In genomic region chr14:44961151-44961729, GRCh38 we compare ENCODE assay signal across 8 cellular contexts. TPM values are rescaled to one million over a fixed set of nuclear protein-coding genes. Genes with fewer than 3 reads are reported as not detected.
DNase-seq lines count a peak whose midpoint lies in the region; ATAC-seq and TF ChIP-seq lines count a peak whose summit lies in the region.

No MANE protein-coding gene starts in this region.

- H3K27me3 ChIP-seq in lower lobe of right lung (ENCODE audit: low read depth), result no peaks in the 10 kb centered on the region

- peak; percentile 13 for DNase-seq in A172 (ENCODE audit: low spot score)
- DNase-seq in NCI-H2171 (lab: John Stamatoyannopoulos, UW), result peak; percentile 80
- peak; percentile 60 for DNase-seq in activated CD4-positive, alpha-beta T cell treated with anti-CD3 and anti-CD28 coated beads, Interleukin-2, amount 50 U/mL, for 1 hour
- peak; percentile 60 for DNase-seq in ecto neural progenitor cell (ENCODE audit: low spot score)
- peak; percentile 76 for DNase-seq in lower lobe of right lung
- DNase-seq in stimulated activated CD8-positive, alpha-beta memory T cell treated with anti-CD3 and anti-CD28 coated beads, Interleukin-12 subunit alpha, Interleukin-12 subunit beta, amount 100 ng/mL, for 1 hour (ENCODE audit: low read depth), result peak; percentile 34

- peak overlapping the region; percentile 95 for H3K27ac ChIP-seq in lower lobe of right lung

- peaks cover 70% of the 10 kb centered on the region for H3K4me1 ChIP-seq in lower lobe of right lung

- no peaks in the 10 kb centered on the region for H3K36me3 ChIP-seq in lower lobe of right lung

- no peak for TF ChIP-seq POLR2A in GM18505 (IDR thresholded peaks at IDR 0.05; ENCODE audit: borderline replicate concordance, extremely low read depth, insufficient read depth, insufficient read length)

- intact Hi-C loops in lower lobe of right lung (cut with DNase I), result no loop called here

- peak; percentile 25 for ATAC-seq in GM18505 (IDR thresholded peaks at IDR 0.05; ENCODE audit: unreplicated experiment)
- ATAC-seq in HG02981 (IDR thresholded peaks at IDR 0.05; ENCODE audit: unreplicated experiment), result peak; percentile 17
- peak; percentile 74 to 77 for ATAC-seq in lower lobe of right lung

- TF ChIP-seq CTCF in lower lobe of right lung (IDR thresholded peaks at IDR 0.05), result no peak

- peak overlapping the region; percentile 91 for H3K4me3 ChIP-seq in lower lobe of right lung

- no peaks in the 10 kb centered on the region for H3K9me3 ChIP-seq in lower lobe of right lung

RNA-seq across cellular contexts. Expression of gene KLHL28, which starts 0.5 kb away (rescaled TPM):
- total RNA-seq in A172 (2014; rRNA removed; shearing (Covaris generic)), result 2.7 and 2.8 TPM in 2 replicates
- 18.5 TPM for total RNA-seq in lower lobe of right lung

RNA-seq across cellular contexts. Expression of gene TOGARAM1, which starts 0.8 kb away (rescaled TPM):
- 7.1 and 7.7 TPM in 2 replicates for total RNA-seq in A172 (2014; rRNA removed; shearing (Covaris generic))
- 18.5 TPM for total RNA-seq in lower lobe of right lung

Comparison
In these comparisons a context has a peak if more than half of its experiments do, and no peak if none do; other contexts are left out.
1. Peak in every context shown above with its lines: DNase-seq, ATAC-seq, H3K4me3 ChIP-seq and H3K27ac ChIP-seq.
2. DNase-seq: peak in every context shown above with its lines; median percentile 80 in NCI-H2171; 76 in lower lobe of right lung; 60 in activated CD4-positive, alpha-beta T cell treated with anti-CD3 and anti-CD28 coated beads, Interleukin-2, amount 50 U/mL, for 1 hour; 60 in ecto neural progenitor cell; 34 in stimulated activated CD8-positive, alpha-beta memory T cell treated with anti-CD3 and anti-CD28 coated beads, Interleukin-12 subunit alpha, Interleukin-12 subunit beta, amount 100 ng/mL, for 1 hour; 13 in A172.
3. ATAC-seq: peak in every context shown above with its lines; median percentile 76 in lower lobe of right lung; 25 in GM18505; 17 in HG02981.